Comparison of ENCODE assay signal across 1 cellular context in the genomic region with DNA sequence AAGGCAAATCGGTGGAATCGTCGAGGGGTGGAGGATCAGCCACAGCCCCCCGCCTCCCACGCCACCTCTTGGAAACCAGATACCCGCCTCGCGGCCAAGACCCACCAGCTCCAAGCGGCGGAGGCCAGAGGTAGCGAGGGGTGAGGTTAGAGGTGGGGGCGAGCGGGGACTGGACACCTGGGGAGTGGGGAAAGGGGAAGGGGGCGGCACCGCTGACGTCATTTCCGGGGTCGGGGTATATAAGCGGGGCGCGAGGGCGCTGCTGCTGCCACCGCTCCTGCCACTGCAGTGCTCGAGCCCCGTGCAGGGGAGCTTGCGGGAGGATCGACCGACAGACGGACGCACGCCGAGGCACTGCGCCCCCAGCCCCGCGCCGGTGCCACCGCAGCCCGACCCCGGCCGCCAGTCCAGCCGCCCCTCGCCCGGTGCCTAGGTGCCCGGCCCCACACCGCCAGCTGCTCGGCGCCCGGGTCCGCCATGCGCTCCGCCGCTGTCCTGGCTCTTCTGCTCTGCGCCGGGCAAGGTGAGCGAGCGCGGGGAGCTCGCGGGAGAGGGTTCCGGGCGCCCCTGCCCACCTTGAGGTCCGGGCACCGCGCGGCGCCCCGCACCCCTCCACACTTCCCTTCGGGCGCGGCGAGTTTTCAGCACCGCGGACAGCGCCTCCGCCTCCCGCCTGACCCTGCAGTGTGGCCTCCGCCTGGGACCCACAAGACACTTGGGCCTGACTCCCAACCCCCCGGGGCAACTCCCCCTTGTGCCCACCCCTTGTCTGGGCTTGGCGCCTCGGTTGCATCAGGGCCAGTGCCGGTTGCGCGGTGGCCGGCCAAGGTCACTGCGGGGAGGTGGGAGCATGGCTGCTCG.
A peak's percentile ranks its signal among the peaks of the same experiment; 100 is the strongest.
TF ChIP-seq lines count a peak whose summit lies in the region.

A gene with protein sequence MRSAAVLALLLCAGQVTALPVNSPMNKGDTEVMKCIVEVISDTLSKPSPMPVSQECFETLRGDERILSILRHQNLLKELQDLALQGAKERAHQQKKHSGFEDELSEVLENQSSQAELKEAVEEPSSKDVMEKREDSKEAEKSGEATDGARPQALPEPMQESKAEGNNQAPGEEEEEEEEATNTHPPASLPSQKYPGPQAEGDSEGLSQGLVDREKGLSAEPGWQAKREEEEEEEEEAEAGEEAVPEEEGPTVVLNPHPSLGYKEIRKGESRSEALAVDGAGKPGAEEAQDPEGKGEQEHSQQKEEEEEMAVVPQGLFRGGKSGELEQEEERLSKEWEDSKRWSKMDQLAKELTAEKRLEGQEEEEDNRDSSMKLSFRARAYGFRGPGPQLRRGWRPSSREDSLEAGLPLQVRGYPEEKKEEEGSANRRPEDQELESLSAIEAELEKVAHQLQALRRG (plus strand): TSS at position 268 of the 861 bp plus-strand sequence. CDS start 210 bp downstream, at position 478.

TF ChIP-seq in HepG2, 621 proteins besides CTCF, POLR2A, EP300 and RAD21 (continued from another document and continues in another):
- TF ChIP-seq HMGXB4 (CRISPR knock-in tag; IDR thresholded peaks at IDR 0.05; ENCODE audit: borderline replicate concordance in 1 of 2, low read depth in 1 of 2), result 0 out of 4 replicates have a peak, but pooled peaks of 1 of the 2 experiments have one; percentile 45
- 0 out of 2 replicates have a peak, but pooled peaks have one; percentile 22 for TF ChIP-seq SP5 (CRISPR knock-in tag; IDR thresholded peaks at IDR 0.05; ENCODE audit: borderline replicate concordance, low read depth)
- TF ChIP-seq, protein P1, sequence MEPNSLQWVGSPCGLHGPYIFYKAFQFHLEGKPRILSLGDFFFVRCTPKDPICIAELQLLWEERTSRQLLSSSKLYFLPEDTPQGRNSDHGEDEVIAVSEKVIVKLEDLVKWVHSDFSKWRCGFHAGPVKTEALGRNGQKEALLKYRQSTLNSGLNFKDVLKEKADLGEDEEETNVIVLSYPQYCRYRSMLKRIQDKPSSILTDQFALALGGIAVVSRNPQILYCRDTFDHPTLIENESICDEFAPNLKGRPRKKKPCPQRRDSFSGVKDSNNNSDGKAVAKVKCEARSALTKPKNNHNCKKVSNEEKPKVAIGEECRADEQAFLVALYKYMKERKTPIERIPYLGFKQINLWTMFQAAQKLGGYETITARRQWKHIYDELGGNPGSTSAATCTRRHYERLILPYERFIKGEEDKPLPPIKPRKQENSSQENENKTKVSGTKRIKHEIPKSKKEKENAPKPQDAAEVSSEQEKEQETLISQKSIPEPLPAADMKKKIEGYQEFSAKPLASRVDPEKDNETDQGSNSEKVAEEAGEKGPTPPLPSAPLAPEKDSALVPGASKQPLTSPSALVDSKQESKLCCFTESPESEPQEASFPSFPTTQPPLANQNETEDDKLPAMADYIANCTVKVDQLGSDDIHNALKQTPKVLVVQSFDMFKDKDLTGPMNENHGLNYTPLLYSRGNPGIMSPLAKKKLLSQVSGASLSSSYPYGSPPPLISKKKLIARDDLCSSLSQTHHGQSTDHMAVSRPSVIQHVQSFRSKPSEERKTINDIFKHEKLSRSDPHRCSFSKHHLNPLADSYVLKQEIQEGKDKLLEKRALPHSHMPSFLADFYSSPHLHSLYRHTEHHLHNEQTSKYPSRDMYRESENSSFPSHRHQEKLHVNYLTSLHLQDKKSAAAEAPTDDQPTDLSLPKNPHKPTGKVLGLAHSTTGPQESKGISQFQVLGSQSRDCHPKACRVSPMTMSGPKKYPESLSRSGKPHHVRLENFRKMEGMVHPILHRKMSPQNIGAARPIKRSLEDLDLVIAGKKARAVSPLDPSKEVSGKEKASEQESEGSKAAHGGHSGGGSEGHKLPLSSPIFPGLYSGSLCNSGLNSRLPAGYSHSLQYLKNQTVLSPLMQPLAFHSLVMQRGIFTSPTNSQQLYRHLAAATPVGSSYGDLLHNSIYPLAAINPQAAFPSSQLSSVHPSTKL (CRISPR knock-in tag; IDR thresholded peaks at IDR 0.05), result peak; percentile 72
- TF ChIP-seq FLYWCH1 (CRISPR knock-in tag; IDR thresholded peaks at IDR 0.05), result 0 out of 2 replicates have a peak, but pooled peaks have one; percentile 38
- no peak for TF ChIP-seq PLRG1 (conservative IDR thresholded peaks at IDR 0.05)
- TF ChIP-seq, protein P2, sequence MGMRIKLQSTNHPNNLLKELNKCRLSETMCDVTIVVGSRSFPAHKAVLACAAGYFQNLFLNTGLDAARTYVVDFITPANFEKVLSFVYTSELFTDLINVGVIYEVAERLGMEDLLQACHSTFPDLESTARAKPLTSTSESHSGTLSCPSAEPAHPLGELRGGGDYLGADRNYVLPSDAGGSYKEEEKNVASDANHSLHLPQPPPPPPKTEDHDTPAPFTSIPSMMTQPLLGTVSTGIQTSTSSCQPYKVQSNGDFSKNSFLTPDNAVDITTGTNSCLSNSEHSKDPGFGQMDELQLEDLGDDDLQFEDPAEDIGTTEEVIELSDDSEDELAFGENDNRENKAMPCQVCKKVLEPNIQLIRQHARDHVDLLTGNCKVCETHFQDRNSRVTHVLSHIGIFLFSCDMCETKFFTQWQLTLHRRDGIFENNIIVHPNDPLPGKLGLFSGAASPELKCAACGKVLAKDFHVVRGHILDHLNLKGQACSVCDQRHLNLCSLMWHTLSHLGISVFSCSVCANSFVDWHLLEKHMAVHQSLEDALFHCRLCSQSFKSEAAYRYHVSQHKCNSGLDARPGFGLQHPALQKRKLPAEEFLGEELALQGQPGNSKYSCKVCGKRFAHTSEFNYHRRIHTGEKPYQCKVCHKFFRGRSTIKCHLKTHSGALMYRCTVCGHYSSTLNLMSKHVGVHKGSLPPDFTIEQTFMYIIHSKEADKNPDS (CRISPR knock-in tag; IDR thresholded peaks at IDR 0.05), result no peak
- TF ChIP-seq ZNF282 (IDR thresholded peaks at IDR 0.05; ENCODE audit: partially characterized antibody), result no peak
- TF ChIP-seq ZNF790 (CRISPR knock-in tag; IDR thresholded peaks at IDR 0.05; ENCODE audit: borderline replicate concordance), result peak; percentile 88
- TF ChIP-seq YEATS4 (CRISPR knock-in tag; IDR thresholded peaks at IDR 0.05; ENCODE audit: borderline replicate concordance), result peak; percentile 41; the same call in 1 of the 2 replicates
- no peak for TF ChIP-seq SYNCRIP (IDR thresholded peaks at IDR 0.05; ENCODE audit: insufficient read depth, low read depth, low read length)
- TF ChIP-seq HDAC1 (CRISPR knock-in tag; IDR thresholded peaks at IDR 0.05), result no peak
- peak; percentile 97 for TF ChIP-seq ZNF773 (CRISPR knock-in tag; IDR thresholded peaks at IDR 0.05; ENCODE audit: borderline replicate concordance)
- no peak for TF ChIP-seq USF2 (IDR thresholded peaks at IDR 0.05; ENCODE audit: low read depth, low read length)
- no peak for TF ChIP-seq USF2 (CRISPR knock-in tag; IDR thresholded peaks at IDR 0.05; ENCODE audit: borderline replicate concordance)
- TF ChIP-seq, protein P3, sequence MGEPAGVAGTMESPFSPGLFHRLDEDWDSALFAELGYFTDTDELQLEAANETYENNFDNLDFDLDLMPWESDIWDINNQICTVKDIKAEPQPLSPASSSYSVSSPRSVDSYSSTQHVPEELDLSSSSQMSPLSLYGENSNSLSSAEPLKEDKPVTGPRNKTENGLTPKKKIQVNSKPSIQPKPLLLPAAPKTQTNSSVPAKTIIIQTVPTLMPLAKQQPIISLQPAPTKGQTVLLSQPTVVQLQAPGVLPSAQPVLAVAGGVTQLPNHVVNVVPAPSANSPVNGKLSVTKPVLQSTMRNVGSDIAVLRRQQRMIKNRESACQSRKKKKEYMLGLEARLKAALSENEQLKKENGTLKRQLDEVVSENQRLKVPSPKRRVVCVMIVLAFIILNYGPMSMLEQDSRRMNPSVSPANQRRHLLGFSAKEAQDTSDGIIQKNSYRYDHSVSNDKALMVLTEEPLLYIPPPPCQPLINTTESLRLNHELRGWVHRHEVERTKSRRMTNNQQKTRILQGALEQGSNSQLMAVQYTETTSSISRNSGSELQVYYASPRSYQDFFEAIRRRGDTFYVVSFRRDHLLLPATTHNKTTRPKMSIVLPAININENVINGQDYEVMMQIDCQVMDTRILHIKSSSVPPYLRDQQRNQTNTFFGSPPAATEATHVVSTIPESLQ (CRISPR knock-in tag; conservative IDR thresholded peaks at IDR 0.05), result peak; percentile 94; the same call in 1 of the 2 replicates
- TF ChIP-seq, protein P4, sequence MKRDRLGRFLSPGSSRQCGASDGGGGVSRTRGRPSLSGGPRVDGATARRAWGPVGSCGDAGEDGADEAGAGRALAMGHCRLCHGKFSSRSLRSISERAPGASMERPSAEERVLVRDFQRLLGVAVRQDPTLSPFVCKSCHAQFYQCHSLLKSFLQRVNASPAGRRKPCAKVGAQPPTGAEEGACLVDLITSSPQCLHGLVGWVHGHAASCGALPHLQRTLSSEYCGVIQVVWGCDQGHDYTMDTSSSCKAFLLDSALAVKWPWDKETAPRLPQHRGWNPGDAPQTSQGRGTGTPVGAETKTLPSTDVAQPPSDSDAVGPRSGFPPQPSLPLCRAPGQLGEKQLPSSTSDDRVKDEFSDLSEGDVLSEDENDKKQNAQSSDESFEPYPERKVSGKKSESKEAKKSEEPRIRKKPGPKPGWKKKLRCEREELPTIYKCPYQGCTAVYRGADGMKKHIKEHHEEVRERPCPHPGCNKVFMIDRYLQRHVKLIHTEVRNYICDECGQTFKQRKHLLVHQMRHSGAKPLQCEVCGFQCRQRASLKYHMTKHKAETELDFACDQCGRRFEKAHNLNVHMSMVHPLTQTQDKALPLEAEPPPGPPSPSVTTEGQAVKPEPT (CRISPR knock-in tag; IDR thresholded peaks at IDR 0.05; ENCODE audit: low read depth), result 0 out of 2 replicates have a peak, but pooled peaks have one; percentile 58
- TF ChIP-seq TFDP1 (CRISPR knock-in tag; IDR thresholded peaks at IDR 0.05; ENCODE audit: borderline replicate concordance), result peak; percentile 45; the same call in 1 of the 2 replicates
- TF ChIP-seq DMAP1 (CRISPR knock-in tag; IDR thresholded peaks at IDR 0.05), result no peak
- peak; percentile 90 for TF ChIP-seq TFE3 (CRISPR knock-in tag; IDR thresholded peaks at IDR 0.05)
- TF ChIP-seq KDM2A (CRISPR knock-in tag; IDR thresholded peaks at IDR 0.05; ENCODE audit: borderline replicate concordance, low read depth), result peak; percentile 90
- peak; percentile 87 for TF ChIP-seq ZBTB42 (CRISPR knock-in tag; IDR thresholded peaks at IDR 0.05)
- peak; percentile 49; the same call in 1 of the 2 replicates for TF ChIP-seq KAT8 (CRISPR knock-in tag; IDR thresholded peaks at IDR 0.05)
- TF ChIP-seq NR0B2 (CRISPR knock-in tag; IDR thresholded peaks at IDR 0.05), result peak; percentile 91; the same call in 1 of the 2 replicates
- 0 out of 2 replicates have a peak, but pooled peaks have one; percentile 18 for TF ChIP-seq SP2 (CRISPR knock-in tag; IDR thresholded peaks at IDR 0.05)
- TF ChIP-seq BCL6 (CRISPR knock-in tag; IDR thresholded peaks at IDR 0.05), result peak; percentile 62
- TF ChIP-seq SALL1 (CRISPR knock-in tag; IDR thresholded peaks at IDR 0.05), result peak; percentile 97
